ENCODE assay signal across 20 cellular contexts in genomic region chr21:29546071-29546470, GRCh38.
DNase-seq lines count a peak whose midpoint lies in the region; ATAC-seq, FAIRE-seq and TF ChIP-seq lines count a peak whose summit lies in the region.
"Had no signal": no experiment of that assay in that cellular context is flagged by ENCODE, and none has a peak within 500 bp of the region (broad histone marks: within the 10 kb centered on the region; RNA-seq: fewer than 3 reads in every experiment).

No MANE protein-coding gene starts in this region.

- no peak overlapping the region for H3K18ac ChIP-seq in mesendoderm (ENCODE audit: low read length)

- DNase-seq in AG04449 (ENCODE audit: low read depth, low spot score) (peak; percentile 19), GM03348 (ENCODE audit: low spot score) (peak; percentile 7), bronchial epithelial cell (ENCODE audit: low read depth) (no peak), mesendoderm (no peak), NCI-H146 treated with DMSO at 0.1 percent for 48 hours (lab: John Stamatoyannopoulos, UW; ENCODE audit: unreplicated experiment) (no peak), progenitor cell of endocrine pancreas (ENCODE audit: low spot score, unreplicated experiment) (no peak), left colon (no peak), Peyer's patch (no peak)
- DNase-seq: BE2C; CD4-positive, alpha-beta memory T cell; COR-L47; DND-41; GOT3 had no signal

- peak overlapping the region; percentile 24 for H3K23ac ChIP-seq in mesendoderm (ENCODE audit: low read length)

- H3K36me3 ChIP-seq in bronchial epithelial cell (ENCODE audit: control insufficient read depth, insufficient read depth, low read length): no peaks in the 10 kb centered on the region
- H3K36me3 ChIP-seq in mesendoderm (ENCODE audit: control insufficient read depth, insufficient read depth, low read length): no peaks in the 10 kb centered on the region
- H3K36me3 ChIP-seq in Peyer's patch: no peaks in the 10 kb centered on the region
- H3K36me3 ChIP-seq: BE2C, HAP-1 had no signal

- H2BK120ac ChIP-seq in mesendoderm (ENCODE audit: low read depth, low read length): no peak overlapping the region

- H4K5ac ChIP-seq in mesendoderm (ENCODE audit: low read length): no peak overlapping the region

- H3K79me2 ChIP-seq in mesendoderm (ENCODE audit: control insufficient read depth, insufficient read depth, low read length): no peaks in the 10 kb centered on the region

- H2AK5ac ChIP-seq in mesendoderm (ENCODE audit: low read length): no peak overlapping the region

- no peaks in the 10 kb centered on the region for H3K9me3 ChIP-seq in Peyer's patch
- H3K9me3 ChIP-seq: BE2C had no signal

- WGBS in mesendoderm (ENCODE audit: extremely low coverage, insufficient coverage, low lambda C conversion rate): no CpG with 5 or more reads among the region's 3 CpGs

- H3K27me3 ChIP-seq in bronchial epithelial cell (ENCODE audit: control insufficient read depth, insufficient read depth, low read length) (no peaks in the 10 kb centered on the region), mesendoderm (ENCODE audit: insufficient read depth, low read length, poor library complexity) (no peaks in the 10 kb centered on the region), Peyer's patch (no peaks in the 10 kb centered on the region)
- H3K27me3 ChIP-seq: BE2C had no signal

- TF ChIP-seq CTCF in AG04449 (IDR thresholded peaks at IDR 0.05; ENCODE audit: insufficient read depth, low read length, missing control alignments): no peak
- TF ChIP-seq CTCF in bronchial epithelial cell (IDR thresholded peaks at IDR 0.05; ENCODE audit: insufficient read depth, low read length, severe bottlenecking): no peak
- no peak for TF ChIP-seq CTCF in progenitor cell of endocrine pancreas (IDR thresholded peaks at IDR 0.05; ENCODE audit: unreplicated experiment)
- TF ChIP-seq CTCF in Peyer's patch (IDR thresholded peaks at IDR 0.05): no peak

- no peaks in the 10 kb centered on the region for H3K27me3 Mint-ChIP-seq in progenitor cell of endocrine pancreas
- H3K27me3 Mint-ChIP-seq: CD4-positive, alpha-beta memory T cell had no signal

- H2BK5ac ChIP-seq in mesendoderm (ENCODE audit: low read length): no peak overlapping the region

- no peak overlapping the region for H3K4me2 ChIP-seq in mesendoderm (ENCODE audit: low read length)

- intact Hi-C loops in left colon (cut with DNase I, micrococcal nuclease): no loop called here

- H3K27ac ChIP-seq in mesendoderm (ENCODE audit: low read depth, low read length): no peak overlapping the region
- no peak overlapping the region for H3K27ac ChIP-seq in Peyer's patch
- H3K27ac ChIP-seq: 22Rv1, C4-2B had no signal

- POLR2A ChIA-PET in AG04449 (lab: Yijun Ruan, JAX): no interaction called here

- CTCF ChIA-PET in AG04449 (lab: Yijun Ruan, JAX): interaction anchor here (0.7 to 1.3 kb wide), 2 partner anchors 10 to 21 kb away, joined by 4 read pairs; no protein-coding TSS in a partner anchor

- H3K27ac Mint-ChIP-seq in progenitor cell of endocrine pancreas: no peak overlapping the region

- TF ChIP-seq POLR2A in Peyer's patch (IDR thresholded peaks at IDR 0.05): no peak

- peak; percentile 60 for FAIRE-seq in bronchial epithelial cell (lab: Jason Lieb, UNC)
- FAIRE-seq: D721Med, GM12878, GM18507, HepG2 had no signal

- no peak overlapping the region for H4K8ac ChIP-seq in mesendoderm (ENCODE audit: low read depth, low read length)

- no peak overlapping the region for H2BK15ac ChIP-seq in mesendoderm (replicated peaks; ENCODE audit: low read depth)

- H3K4me3 ChIP-seq in AG04449 (ENCODE audit: low read depth, low read length) (no peak overlapping the region), bronchial epithelial cell (ENCODE audit: low read depth, low read length) (no peak overlapping the region), mesendoderm (ENCODE audit: low read length) (no peak overlapping the region), Peyer's patch (no peak overlapping the region)
- H3K4me3 ChIP-seq: GM12878, HAP-1 had no signal

- no peak for ATAC-seq in left colon
- ATAC-seq: GM12878, HepG2 had no signal

- H3K9ac ChIP-seq in mesendoderm (ENCODE audit: low read length): no peak overlapping the region

- H3K4me1 ChIP-seq in mesendoderm (ENCODE audit: control insufficient read depth, low read depth, low read length) (no peaks in the 10 kb centered on the region), Peyer's patch (no peaks in the 10 kb centered on the region)
- H3K4me1 ChIP-seq: BE2C, HAP-1 had no signal

- no peak overlapping the region for H3K56ac ChIP-seq in mesendoderm (ENCODE audit: low read length)

- H3K36me3 Mint-ChIP-seq in progenitor cell of endocrine pancreas (ENCODE audit: insufficient read depth): no peaks in the 10 kb centered on the region

- no peak overlapping the region for H3K4me3 Mint-ChIP-seq in progenitor cell of endocrine pancreas (ENCODE audit: low read depth)
- H3K4me3 Mint-ChIP-seq: CD4-positive, alpha-beta memory T cell had no signal

- no peak overlapping the region for H3K4ac ChIP-seq in mesendoderm (ENCODE audit: low read depth, low read length)

- H3K4me1 Mint-ChIP-seq in progenitor cell of endocrine pancreas (ENCODE audit: low read depth): peaks cover 7% of the 10 kb centered on the region
- H3K4me1 Mint-ChIP-seq: CD4-positive, alpha-beta memory T cell had no signal

- H3K9me3 Mint-ChIP-seq in progenitor cell of endocrine pancreas (ENCODE audit: low read depth): no peaks in the 10 kb centered on the region

- H3K79me1 ChIP-seq in mesendoderm (ENCODE audit: low read length): no peaks in the 10 kb centered on the region

Comparison
In these comparisons a context has a peak if more than half of its experiments do, and no peak if none do; other contexts are left out.
1. DNase-seq: peak in AG04449 (single experiment) and GM03348 (single experiment); none in bronchial epithelial cell (single experiment), mesendoderm (single experiment), NCI-H146 treated with DMSO at 0.1 percent for 48 hours (single experiment), progenitor cell of endocrine pancreas (single experiment), left colon (0 of 2) and Peyer's patch (0 of 3).